ENCODE assay signal across 1 cellular context in genomic region chr16:27268376-27269299, GRCh38.
TF ChIP-seq lines count a peak whose summit lies in the region.

NSMCE1 (minus strand) TSS chr16:27268772; CDS start chr16:27257570, 11,202 bp downstream.

TF ChIP-seq in K562, 482 proteins besides CTCF, POLR2A, EP300 and RAD21 (continued from another document and continues in another):
- TF ChIP-seq SAP30 (IDR thresholded peaks at IDR 0.05; ENCODE audit: borderline replicate concordance, insufficient read depth, low read depth, low read length, poor library complexity, severe bottlenecking) (no peak), ZNF134 (CRISPR knock-in tag; conservative IDR thresholded peaks at IDR 0.05) (no peak), SPI1 (IDR thresholded peaks at IDR 0.05; ENCODE audit: borderline replicate concordance, low read depth, low read length) (peak; percentile 65; the same call in 1 of the 2 replicates), L3MBTL2 (IDR thresholded peaks at IDR 0.05) (peak; percentile 79), ZNF592 (IDR thresholded peaks at IDR 0.05) (peak; percentile 43; the same call in 1 of the 2 replicates), ATF3 (IDR thresholded peaks at IDR 0.05) (no peak; the same call in 1 of the 2 replicates), ATF3 (CRISPR knock-in tag; conservative IDR thresholded peaks at IDR 0.05) (peak; percentile 45; the same call in 1 of the 2 replicates), ZNF717 (CRISPR knock-in tag; IDR thresholded peaks at IDR 0.05) (no peak), MITF (IDR thresholded peaks at IDR 0.05) (no peak), KDM4B (IDR thresholded peaks at IDR 0.05; ENCODE audit: borderline replicate concordance in 2 of 2, low read depth in 1 of 2) (0 out of 4 replicates have a peak, but pooled peaks of 1 of the 2 experiments have one; percentile 60), SRSF3 (IDR thresholded peaks at IDR 0.05; ENCODE audit: insufficient read depth, low read length) (no peak), CREB1 (IDR thresholded peaks at IDR 0.05) (peak; percentile 87), CREB1 (CRISPR knock-in tag; IDR thresholded peaks at IDR 0.05) (peak; percentile 93), NFRKB (IDR thresholded peaks at IDR 0.05; ENCODE audit: low read depth) (peak; percentile 93), SP1 (CRISPR knock-in tag; IDR thresholded peaks at IDR 0.05) (peak; percentile 61; the same call in 1 of the 2 replicates), POLR2G (IDR thresholded peaks at IDR 0.05; ENCODE audit: low read depth, low read length) (peak; percentile 95), TOE1 (IDR thresholded peaks at IDR 0.05; ENCODE audit: borderline replicate concordance) (no peak), TOE1 (CRISPR knock-in tag; IDR thresholded peaks at IDR 0.05; ENCODE audit: borderline replicate concordance, low read depth) (0 out of 2 replicates have a peak, but pooled peaks have one; percentile 48), MAX (CRISPR knock-in tag; IDR thresholded peaks at IDR 0.05) (peak; percentile 70), ZFX (CRISPR knock-in tag; IDR thresholded peaks at IDR 0.05) (peak; percentile 82), ZBTB12 (CRISPR knock-in tag; IDR thresholded peaks at IDR 0.05) (peak; percentile 89), ZNF239 (CRISPR knock-in tag; IDR thresholded peaks at IDR 0.05) (no peak), SP2 (IDR thresholded peaks at IDR 0.05; ENCODE audit: extremely low read depth, low read depth, low read length, poor library complexity, severe bottlenecking) (peak; percentile 70), ZNF696 (CRISPR knock-in tag; conservative IDR thresholded peaks at IDR 0.05) (no peak), PPARD (CRISPR knock-in tag; IDR thresholded peaks at IDR 0.05) (no peak), ELF1 (tag; IDR thresholded peaks at IDR 0.05) (peak; percentile 69), PCBP1 (IDR thresholded peaks at IDR 0.05; ENCODE audit: low read depth, low read length, poor library complexity, severe bottlenecking) (peak; percentile 64), RHOXF2B (CRISPR knock-in tag; conservative IDR thresholded peaks at IDR 0.05) (no peak), KAT8 (IDR thresholded peaks at IDR 0.05; ENCODE audit: low read depth) (no peak), CREB5 (CRISPR knock-in tag; IDR thresholded peaks at IDR 0.05) (no peak), BCL6 (CRISPR knock-in tag; IDR thresholded peaks at IDR 0.05) (no peak), MBD2 (IDR thresholded peaks at IDR 0.05; ENCODE audit: borderline replicate concordance, low read depth) (peak; percentile 81), TAF7 (tag; IDR thresholded peaks at IDR 0.05) (peak; percentile 41), ZEB2 (IDR thresholded peaks at IDR 0.05) (0 out of 2 replicates have a peak, but pooled peaks have one; percentile 40), ZBTB5 (IDR thresholded peaks at IDR 0.05) (0 out of 2 replicates have a peak, but pooled peaks have one; percentile 51), ADNP (tag; IDR thresholded peaks at IDR 0.05) (peak; percentile 85), MYC (IDR thresholded peaks at IDR 0.05; ENCODE audit: low read depth, low read length) (peak; percentile 93), MYC (CRISPR knock-in tag; IDR thresholded peaks at IDR 0.05; ENCODE audit: borderline replicate concordance, low read depth) (no peak; the same call in 1 of the 2 replicates), NRF1 (conservative IDR thresholded peaks at IDR 0.05 in 1 of 2, IDR thresholded peaks at IDR 0.05 in 1 of 2) (peak; percentile 74 to 78), ARID1B (IDR thresholded peaks at IDR 0.05) (peak; percentile 24; the same call in 1 of the 2 replicates), TEAD1 (CRISPR knock-in tag; IDR thresholded peaks at IDR 0.05) (0 out of 4 replicates have a peak, but pooled peaks of 1 of the 2 experiments have one; percentile 46), CBX1 (IDR thresholded peaks at IDR 0.05; ENCODE audit: low read depth) (peak; percentile 58), THAP7 (CRISPR knock-in tag; IDR thresholded peaks at IDR 0.05) (no peak), GTF2E2 (tag; IDR thresholded peaks at IDR 0.05) (peak; percentile 57; the same call in 1 of the 2 replicates), CEBPB (tag; IDR thresholded peaks at IDR 0.05) (peak; percentile 76), CREB3L1 (IDR thresholded peaks at IDR 0.05; ENCODE audit: borderline replicate concordance, low read depth) (0 out of 2 replicates have a peak, but pooled peaks have one; percentile 36), STAT6 (CRISPR knock-in tag; IDR thresholded peaks at IDR 0.05) (0 out of 2 replicates have a peak, but pooled peaks have one; percentile 36), SIN3B (IDR thresholded peaks at IDR 0.05; ENCODE audit: low read depth) (0 out of 2 replicates have a peak, but pooled peaks have one; percentile 22), NCOR1 (IDR thresholded peaks at IDR 0.05) (0 out of 2 replicates have a peak, but pooled peaks have one; percentile 3)
